16 cellular contexts compared by ENCODE assay signal in the genomic region with DNA sequence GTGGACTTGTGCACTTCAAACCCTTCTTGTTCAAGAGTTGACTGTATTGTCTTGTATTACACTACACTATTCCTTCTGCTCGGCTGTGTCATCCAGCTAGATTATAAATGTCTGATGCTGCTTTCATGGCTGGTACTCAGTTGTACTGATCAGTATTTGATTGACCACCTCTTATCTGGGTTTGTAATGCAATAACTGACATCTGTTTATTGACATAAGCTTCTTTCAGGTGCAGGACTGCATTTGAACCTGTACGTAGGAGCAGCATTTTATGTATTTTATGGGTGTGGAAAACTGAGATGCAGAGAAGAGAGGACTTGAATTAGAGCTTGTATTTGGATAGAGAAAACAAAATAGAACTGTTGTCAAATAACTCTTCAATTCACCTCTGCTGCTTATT.
A peak's percentile ranks its signal among the peaks of the same experiment; 100 is the strongest.
DNase-seq lines count a peak whose midpoint lies in the region; TF ChIP-seq lines count a peak whose summit lies in the region.
"Had no signal": no experiment of that assay in that cellular context is flagged by ENCODE, and none has a peak within 500 bp of the region (broad histone marks: within the 10 kb centered on the region; RNA-seq: fewer than 3 reads in every experiment).

No MANE protein-coding gene starts in this region.

- H3K36me3 ChIP-seq in Loucy (ENCODE audit: insufficient read depth, low read length) (no peaks in the 10 kb centered on the region), MM.1S (replicated peaks; ENCODE audit: insufficient read depth, low read length) (no peaks in the 10 kb centered on the region), mammary epithelial cell (ENCODE audit: insufficient read depth, low read length) (no peaks in the 10 kb centered on the region)

- H3K4me3 ChIP-seq in Loucy (ENCODE audit: low read length, poor library complexity, severe bottlenecking) (no peak overlapping the region), MM.1S (ENCODE audit: low read length) (no peak overlapping the region), mammary epithelial cell (replicated peaks in 1 of 3; ENCODE audit: insufficient read depth in 1 of 3, low read depth in 2 of 3, low read length in 3 of 3) (no peak overlapping the region)
- H3K4me3 ChIP-seq: A549 had no signal

- TF ChIP-seq CTCF in Loucy (conservative IDR thresholded peaks at IDR 0.05; ENCODE audit: low read length), result no peak
- no peak for TF ChIP-seq CTCF in MM.1S (IDR thresholded peaks at IDR 0.05; ENCODE audit: low read length)
- TF ChIP-seq CTCF in HFFc6 (IDR thresholded peaks at IDR 0.05), result no peak
- no peak for TF ChIP-seq CTCF in mammary epithelial cell (conservative IDR thresholded peaks at IDR 0.05 in 1 of 2, IDR thresholded peaks at IDR 0.05 in 1 of 2; ENCODE audit: extremely low read depth in 1 of 2, insufficient read depth in 1 of 2, low read depth in 1 of 2, low read length in 2 of 2)

- peaks cover 17% of the 10 kb centered on the region for H3K4me1 ChIP-seq in Loucy (ENCODE audit: insufficient read depth, low read length, poor library complexity, severe bottlenecking)
- no peaks in the 10 kb centered on the region for H3K4me1 ChIP-seq in MM.1S (ENCODE audit: low read length)
- H3K4me1 ChIP-seq in mammary epithelial cell (ENCODE audit: insufficient read depth, low read length), result no peaks in the 10 kb centered on the region
- H3K4me1 ChIP-seq: A549, Caco-2 had no signal

- H3K27ac ChIP-seq in MM.1S (ENCODE audit: low read length) (no peak overlapping the region), mammary epithelial cell (ENCODE audit: insufficient read depth, low read depth, low read length) (no peak overlapping the region)
- H3K27ac ChIP-seq: 22Rv1, A549, C4-2B had no signal

- no TSS peak for BruUV-seq in mammary epithelial cell (replicated peaks; lab: Mats Ljungman, UMichigan)

- H3K4me1 Mint-ChIP-seq in HFFc6 (ENCODE audit: low read depth), result no peaks in the 10 kb centered on the region

- in situ Hi-C loops in mammary epithelial cell (cut with MboI; ENCODE audit: low sequenced_read_pairs in 2 of 2), result no loop called here

- H3K27ac Mint-ChIP-seq in HFFc6, result no peak overlapping the region
- H3K27ac Mint-ChIP-seq: CD4-positive, alpha-beta T cell had no signal

- H3K4me3 Mint-ChIP-seq in HFFc6, result no peak overlapping the region
- H3K4me3 Mint-ChIP-seq: CD4-positive, alpha-beta T cell had no signal

- H3K4me2 ChIP-seq in Loucy (ENCODE audit: low read depth, low read length, poor library complexity, severe bottlenecking) (peak overlapping the region; percentile 44), MM.1S (ENCODE audit: low read depth, low read length) (no peak overlapping the region), mammary epithelial cell (ENCODE audit: insufficient read depth, low read depth, low read length) (no peak overlapping the region)
- H3K4me2 ChIP-seq: A549 had no signal

- H3K9me3 ChIP-seq in Loucy (ENCODE audit: insufficient read depth, low read depth, low read length) (no peaks in the 10 kb centered on the region), MM.1S (replicated peaks; ENCODE audit: insufficient read depth, low read length) (no peaks in the 10 kb centered on the region), mammary epithelial cell (replicated peaks; ENCODE audit: insufficient read depth, low read length) (peaks cover 40% of the 10 kb centered on the region)
- H3K9me3 ChIP-seq: A549, Caco-2 had no signal

- no peaks in the 10 kb centered on the region; the same call in 1 of the 2 replicates for H3K36me3 Mint-ChIP-seq in HFFc6 (ENCODE audit: low read depth)

- dilution Hi-C loops in mammary epithelial cell (cut with HindIII; ENCODE audit: low sequenced_read_pairs), result no loop called here

- H3K9ac ChIP-seq in Loucy (ENCODE audit: low read depth, low read length, poor library complexity, severe bottlenecking) (no peak overlapping the region), MM.1S (ENCODE audit: low read length) (no peak overlapping the region), mammary epithelial cell (ENCODE audit: insufficient read depth, low read length) (no peak overlapping the region)

- H3K9me2 ChIP-seq in Loucy (replicated peaks; ENCODE audit: low read depth, low read length) (no peaks in the 10 kb centered on the region), MM.1S (replicated peaks; ENCODE audit: insufficient read depth, low read length) (no peaks in the 10 kb centered on the region)

- intact Hi-C loops in mammary epithelial cell (cut with micrococcal nuclease), result no loop called here

- H4K20me1 ChIP-seq in Loucy (ENCODE audit: insufficient read depth, low read length, poor library complexity, severe bottlenecking) (no peaks in the 10 kb centered on the region), MM.1S (ENCODE audit: insufficient read depth, low read length) (no peaks in the 10 kb centered on the region), mammary epithelial cell (ENCODE audit: insufficient read depth, low read length) (no peaks in the 10 kb centered on the region)

- H2AFZ ChIP-seq in Loucy (ENCODE audit: low read length) (peak overlapping the region; percentile 70), MM.1S (ENCODE audit: low read length) (no peak overlapping the region), mammary epithelial cell (ENCODE audit: low read depth, low read length) (no peak overlapping the region)

- WGBS in mammary epithelial cell (ENCODE audit: low coverage, missing lambda C conversion rate), result 85% methylated on average over 2 of the region's 2 CpGs

- H3F3A ChIP-seq in Loucy (ENCODE audit: low read depth) (no peaks in the 10 kb centered on the region), MM.1S (ENCODE audit: insufficient read depth, low read length) (no peaks in the 10 kb centered on the region)

- DNase-seq in DMS53 (lab: John Stamatoyannopoulos, UW), result peak; percentile 16
- DNase-seq in DMS53 treated with DMSO at 0.1 percent for 48 hours (lab: John Stamatoyannopoulos, UW; ENCODE audit: unreplicated experiment), result no peak
- DNase-seq in DMS153 (lab: John Stamatoyannopoulos, UW), result peak; percentile 72
- peak; percentile 95 for DNase-seq in NCI-H748 (lab: John Stamatoyannopoulos, UW; ENCODE audit: unreplicated experiment)
- DNase-seq in MM.1S, result no peak
- no peak for DNase-seq in HFFc6
- DNase-seq in mammary epithelial cell, result no peak
- DNase-seq: AML-193; Caco-2; CD4-positive, alpha-beta T cell; GOT3; H7 had no signal

- CTCF ChIA-PET in mammary epithelial cell (lab: Charles Lee; ENCODE audit: low non-redundant PET), result no interaction called here

- no peaks in the 10 kb centered on the region for H3K79me2 ChIP-seq in Loucy (ENCODE audit: insufficient read depth, low read length)
- H3K79me2 ChIP-seq in MM.1S (ENCODE audit: low read length), result no peaks in the 10 kb centered on the region
- H3K79me2 ChIP-seq in mammary epithelial cell (ENCODE audit: insufficient read depth, low read length), result no peaks in the 10 kb centered on the region

- H3K27me3 ChIP-seq in Loucy (ENCODE audit: insufficient read depth, low read length, poor library complexity, severe bottlenecking), result no peaks in the 10 kb centered on the region
- no peaks in the 10 kb centered on the region for H3K27me3 ChIP-seq in MM.1S (replicated peaks; ENCODE audit: insufficient read depth, low read length)
- H3K27me3 ChIP-seq in mammary epithelial cell (ENCODE audit: insufficient read depth, low read length), result no peaks in the 10 kb centered on the region

- H3K27me3 Mint-ChIP-seq in HFFc6 (ENCODE audit: insufficient read depth), result peaks cover 2% of the 10 kb centered on the region; the same call in 1 of the 2 replicates
- H3K27me3 Mint-ChIP-seq: CD4-positive, alpha-beta T cell had no signal

- H3K9me3 Mint-ChIP-seq in HFFc6, result peaks cover 33% of the 10 kb centered on the region
- H3K9me3 Mint-ChIP-seq: CD4-positive, alpha-beta T cell had no signal

Comparison
In these comparisons a context has a peak if more than half of its experiments do, and no peak if none do; other contexts are left out.
1. DNase-seq: peak in DMS53 (single experiment), DMS153 (single experiment) and NCI-H748 (single experiment); none in DMS53 treated with DMSO at 0.1 percent for 48 hours (single experiment), MM.1S (single experiment), HFFc6 (single experiment) and mammary epithelial cell (single experiment).